Comparison of ENCODE assay signal across 15 cellular contexts in the genomic region with DNA sequence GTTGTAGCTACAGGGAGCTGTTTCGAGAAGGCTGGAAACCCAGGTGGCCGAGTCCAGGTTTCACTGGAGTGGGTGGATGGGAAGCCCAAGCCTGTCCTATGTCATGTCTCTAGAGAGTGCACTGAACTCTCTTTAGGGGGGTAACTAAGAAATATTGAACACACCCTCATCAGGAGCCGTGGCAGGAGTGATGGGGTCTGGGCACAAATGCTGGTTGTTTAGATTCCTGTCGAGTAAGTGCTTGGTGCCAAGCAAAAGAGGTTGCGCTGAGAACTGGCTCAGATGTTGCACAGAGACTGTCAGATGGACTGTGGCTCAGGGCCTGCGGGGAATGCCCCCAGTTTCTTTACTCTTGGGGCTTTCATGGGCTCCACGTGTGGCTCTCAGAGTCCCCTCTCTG. TPM values are rescaled to one million over a fixed set of nuclear protein-coding genes. Genes with fewer than 3 reads are reported as not detected.
DNase-seq lines count a peak whose midpoint lies in the region; ATAC-seq and TF ChIP-seq lines count a peak whose summit lies in the region.
"Had no signal": no experiment of that assay in that cellular context is flagged by ENCODE, and none has a peak within 500 bp of the region (broad histone marks: within the 10 kb centered on the region; RNA-seq: fewer than 3 reads in every experiment).

No MANE protein-coding gene starts in this region.

- H3K4me3 ChIP-seq in RWPE2 (ENCODE audit: severe bottlenecking) = no peak overlapping the region
- no peak overlapping the region for H3K4me3 ChIP-seq in spleen
- no peak overlapping the region for H3K4me3 ChIP-seq in GM23248
- H3K4me3 ChIP-seq: K562 had no signal

- TF ChIP-seq POLR2A in spleen (IDR thresholded peaks at IDR 0.05) = no peak

- TF ChIP-seq CTCF in RWPE2 (IDR thresholded peaks at IDR 0.05; ENCODE audit: poor library complexity, severe bottlenecking) (no peak), spleen (IDR thresholded peaks at IDR 0.05 in 8 of 11, conservative IDR thresholded peaks at IDR 0.05 in 3 of 11) (no peak)

- no peaks in the 10 kb centered on the region for H3K4me1 ChIP-seq in RWPE2 (ENCODE audit: insufficient read depth, poor library complexity, severe bottlenecking)
- H3K4me1 ChIP-seq in spleen = no peaks in the 10 kb centered on the region
- H3K4me1 ChIP-seq in GM23248 (ENCODE audit: insufficient read depth) = no peaks in the 10 kb centered on the region

- H3K36me3 ChIP-seq in RWPE2 (ENCODE audit: low read depth) = peaks cover 65% of the 10 kb centered on the region
- peaks cover 6 to 97% (median 86%) of the 10 kb centered on the region in 6 donors for H3K36me3 ChIP-seq in spleen
- peaks cover 41% of the 10 kb centered on the region for H3K36me3 ChIP-seq in GM23248 (ENCODE audit: low read depth)

- in situ Hi-C loops in GM23248 (cut with MboI) = no loop called here

- ATAC-seq in RWPE2 (ENCODE audit: low read depth) = no peak
- ATAC-seq: HCT116, K562 had no signal

- intact Hi-C loops in spleen (cut with DNase I; ENCODE audit: low total_unique reads) = no loop called here

- DNase-seq in RWPE2 (ENCODE audit: low spot score) = peak; percentile 57
- DNase-seq in globus pallidus (ENCODE audit: low spot score) = peak; percentile 7
- DNase-seq in spleen = peak; percentile 49
- no peak for DNase-seq in GM23248
- no peak for DNase-seq in stimulated activated CD4-positive, alpha-beta T cell treated with anti-CD3 and anti-CD28 coated beads, Interleukin-2, amount 100 ng/mL, for 48 hours
- no peak for DNase-seq in NOMO-1 treated with DMSO at 0.1 percent for 48 hours (lab: John Stamatoyannopoulos, UW; ENCODE audit: unreplicated experiment)
- DNase-seq: ACHN; CD4-positive, alpha-beta T cell; DMS79 had no signal

- no peaks in the 10 kb centered on the region for H3K79me2 ChIP-seq in GM23248 (ENCODE audit: insufficient read depth)

- H3K27me3 ChIP-seq in RWPE2 (ENCODE audit: insufficient read depth, poor library complexity, severe bottlenecking) (no peaks in the 10 kb centered on the region), spleen (replicated peaks in 1 of 7) (no peaks in the 10 kb centered on the region), GM23248 (replicated peaks; ENCODE audit: insufficient read depth) (no peaks in the 10 kb centered on the region)

- H3K9me3 ChIP-seq in RWPE2 (ENCODE audit: severe bottlenecking) (peaks cover 7% of the 10 kb centered on the region), spleen (peaks cover 8 to 47% (median 43%) of the 10 kb centered on the region in 8 donors), GM23248 (ENCODE audit: low read depth) (no peaks in the 10 kb centered on the region)

- no peak overlapping the region for H2AFZ ChIP-seq in GM23248

- no peaks in the 10 kb centered on the region for H4K20me1 ChIP-seq in GM23248 (ENCODE audit: insufficient read depth)

- H3K9ac ChIP-seq in GM23248 = no peak overlapping the region

- no peaks in the 10 kb centered on the region for H3F3A ChIP-seq in GM23248 (ENCODE audit: insufficient read depth)

- H3K9me2 ChIP-seq in GM23248 (ENCODE audit: insufficient read depth) = no peaks in the 10 kb centered on the region

- 96 to 98% (median 97%) methylated on average over 7 of the region's 7 CpGs for WGBS in spleen, 5 donors
- 99% methylated on average over 7 of the region's 7 CpGs for WGBS in GM23248 (ENCODE audit: low coverage in 1 of 2, low lambda C conversion rate in 2 of 2, missing lambda C conversion rate in 2 of 2), 2 experiments

- H3K27ac ChIP-seq in RWPE2 (ENCODE audit: poor library complexity, severe bottlenecking) (no peak overlapping the region), spleen (no peak overlapping the region), temporal lobe (ENCODE audit: low read depth, low read length) (peak overlapping the region; percentile 59), GM23248 (no peak overlapping the region)
- H3K27ac ChIP-seq: HL-60 had no signal

- no peak overlapping the region for H3K4me2 ChIP-seq in GM23248 (ENCODE audit: unreplicated experiment)

RNA-seq across cellular contexts. Expression of a gene that starts 7.3 kb away (rescaled TPM):
- total RNA-seq in spleen (1 to 10 TPM in 6 of 7 donors, not detected in 1; 1.2 to 4.3 (median 2.1) TPM), temporal lobe (not detected)
- polyA plus RNA-seq in spleen (1 to 10 TPM in 2 of 3 donors, under 1 TPM in 1; 0.59 to 2.0 (median 1.1) TPM), GM23248 (2016; fragmentation: Nextera tagmentation; extraction: Ambion mirVana) (not detected in 2 replicates)
- not detected in 2 replicates for total RNA-seq in GM23248 (2014; rRNA removed; shearing (Covaris generic))
- total RNA-seq: A172, G401 had no signal

RNA-seq across cellular contexts. Expression of a gene that starts 15.8 kb away (rescaled TPM):
- total RNA-seq in spleen (1 to 10 TPM in 3 of 7 donors, under 1 TPM in 1, not detected in 3; 0.97 to 1.9 (median 1.6) TPM), temporal lobe (not detected)
- polyA plus RNA-seq in spleen (1 to 10 TPM; 1.4 to 5.8 (median 3.3) TPM), GM23248 (2016; fragmentation: Nextera tagmentation; extraction: Ambion mirVana) (not detected in 2 replicates)
- total RNA-seq in GM23248 (2014; rRNA removed; shearing (Covaris generic)) = not detected in 2 replicates
- total RNA-seq: A172, G401, K562 had no signal

RNA-seq across cellular contexts. Expression of a gene that starts 48.8 kb away (rescaled TPM):
- total RNA-seq in spleen (10 to 100 TPM; 50.3 to 89.3 (median 72.7) TPM), temporal lobe (38.4 TPM)
- polyA plus RNA-seq in spleen (10 to 100 TPM; 66.2 to 83.9 (median 83.8) TPM), GM23248 (2016; fragmentation: Nextera tagmentation; extraction: Ambion mirVana) (257 and 270 TPM in 2 replicates)
- total RNA-seq in GM23248 (2014; rRNA removed; shearing (Covaris generic)) = 128 and 141 TPM in 2 replicates

Comparison
In these comparisons a context has a peak if more than half of its experiments do, and no peak if none do; other contexts are left out.
1. DNase-seq: peak in RWPE2 (single experiment), globus pallidus (single experiment) and spleen (single experiment); none in GM23248 (single experiment), stimulated activated CD4-positive, alpha-beta T cell treated with anti-CD3 and anti-CD28 coated beads, Interleukin-2, amount 100 ng/mL, for 48 hours (0 of 2) and NOMO-1 treated with DMSO at 0.1 percent for 48 hours (single experiment).